Comparison of ENCODE assay signal across 29 cellular contexts in genomic region chr15:39944711-39945110, GRCh38. TPM values are rescaled to one million over a fixed set of nuclear protein-coding genes. Genes with fewer than 3 reads are reported as not detected.
A peak's percentile ranks its signal among the peaks of the same experiment; 100 is the strongest.
DNase-seq lines count a peak whose midpoint lies in the region; ATAC-seq, FAIRE-seq and TF ChIP-seq lines count a peak whose summit lies in the region.
"Had no signal": no experiment of that assay in that cellular context is flagged by ENCODE, and none has a peak within 500 bp of the region (broad histone marks: within the 10 kb centered on the region; RNA-seq: fewer than 3 reads in every experiment).

No MANE protein-coding gene starts in this region.

- H3K27me3 Mint-ChIP-seq in astrocyte (ENCODE audit: low read depth, unreplicated experiment): no peaks in the 10 kb centered on the region
- H3K27me3 Mint-ChIP-seq: activated T-helper 17 cell treated with anti-CD3 and anti-CD28 coated beads, Interleukin-2, amount 50 U/mL, for 72 hours; stimulated activated naive B cell treated with anti-CD40 and anti-IgM and Interleukin-4, amounts not matched to agents 10 μg/mL and 1 μg/mL and 100 μg/mL, for 72 hours had no signal

- H3K4me1 ChIP-seq in astrocyte (ENCODE audit: insufficient read depth, low read length) (peaks cover 17% of the 10 kb centered on the region), aorta (ENCODE audit: control insufficient read depth in 1 of 2, insufficient read depth in 2 of 2, low read length in 2 of 2) (no peaks in the 10 kb centered on the region), HAP-1 (no peaks in the 10 kb centered on the region; the same call in 1 of the 2 replicates)
- H3K4me1 ChIP-seq: colonic mucosa, lower lobe of right lung, psoas muscle had no signal

- H3K9me3 ChIP-seq in astrocyte (ENCODE audit: insufficient read depth, low read depth, low read length): no peaks in the 10 kb centered on the region
- H3K9me3 ChIP-seq in aorta (ENCODE audit: control insufficient read depth, low read length): no peaks in the 10 kb centered on the region
- H3K9me3 ChIP-seq in HAP-1: no peaks in the 10 kb centered on the region
- H3K9me3 ChIP-seq: colonic mucosa, lower lobe of right lung, psoas muscle, thoracic aorta had no signal

- H3K36me3 Mint-ChIP-seq in astrocyte (ENCODE audit: low read depth, unreplicated experiment): peaks cover 41% of the 10 kb centered on the region

- peaks cover 12% of the 10 kb centered on the region for H4K20me1 ChIP-seq in astrocyte (ENCODE audit: insufficient read depth, low read length)
- H4K20me1 ChIP-seq: BLaER1 had no signal

- WGBS in aorta, 2 donors: 45 to 58% methylated on average over 6 of the region's 6 CpGs

- TF ChIP-seq CTCF in astrocyte (IDR thresholded peaks at IDR 0.05; ENCODE audit: insufficient read depth, low read depth, low read length) (no peak), fibroblast of pulmonary artery (IDR thresholded peaks at IDR 0.05; ENCODE audit: low read length, missing control alignments) (no peak)

- no peaks in the 10 kb centered on the region for H3K27me3 ChIP-seq in astrocyte (ENCODE audit: insufficient read depth, low read length)
- no peaks in the 10 kb centered on the region for H3K27me3 ChIP-seq in aorta (ENCODE audit: control insufficient read depth in 1 of 2, insufficient read depth in 2 of 2, low read length in 1 of 2)
- H3K27me3 ChIP-seq in HAP-1 (ENCODE audit: low read depth): no peaks in the 10 kb centered on the region
- H3K27me3 ChIP-seq: BLaER1, brain microvascular endothelial cell, colonic mucosa had no signal

- H2AFZ ChIP-seq in astrocyte (ENCODE audit: low read depth, low read length): no peak overlapping the region

- DNase-seq in GM04503 (ENCODE audit: low read depth) (peak; percentile 89), astrocyte (ENCODE audit: low read depth) (peak; percentile 97), fibroblast of pulmonary artery (ENCODE audit: low read depth) (peak; percentile 76), aorta (no peak), NCI-H146 treated with DMSO at 0.1 percent for 48 hours (lab: John Stamatoyannopoulos, UW; ENCODE audit: unreplicated experiment) (no peak), HAP-1 (ENCODE audit: low spot score in 2 of 2) (no peak), germinal center (ENCODE audit: low spot score) (no peak)
- DNase-seq: activated CD4-positive, alpha-beta T cell treated with anti-CD3 and anti-CD28 coated beads, Interleukin-2, amount 50 U/mL, for 4 hours; activated CD8-positive, alpha-beta memory T cell treated with anti-CD3 and anti-CD28 coated beads, Interleukin-2, amount 50 U/mL, for 4 hours; brain microvascular endothelial cell; Calu3; colonic mucosa; kidney; lower lobe of right lung; MV-4-11; NCI-H187; psoas muscle; stimulated activated CD4-positive, alpha-beta T cell treated with anti-CD3 and anti-CD28 coated beads, Interleukin-2, amount 100 ng/mL, for 48 hours; stimulated activated naive B cell treated with anti-CD40 and anti-IgM and Interleukin-4, amounts not matched to agents 10 μg/mL and 1 μg/mL and 100 μg/mL, for 72 hours; T-helper 9 cell had no signal

- no peak overlapping the region for H3K4me3 Mint-ChIP-seq in astrocyte (ENCODE audit: unreplicated experiment)
- H3K4me3 Mint-ChIP-seq: activated T-helper 17 cell treated with anti-CD3 and anti-CD28 coated beads, Interleukin-2, amount 50 U/mL, for 72 hours; stimulated activated naive B cell treated with anti-CD40 and anti-IgM and Interleukin-4, amounts not matched to agents 10 μg/mL and 1 μg/mL and 100 μg/mL, for 72 hours; WTC11 had no signal

- peaks cover 34% of the 10 kb centered on the region for H3K4me1 Mint-ChIP-seq in astrocyte (ENCODE audit: low read depth, unreplicated experiment)
- H3K4me1 Mint-ChIP-seq: activated T-helper 17 cell treated with anti-CD3 and anti-CD28 coated beads, Interleukin-2, amount 50 U/mL, for 72 hours had no signal

- no peak overlapping the region for H3K27ac Mint-ChIP-seq in astrocyte (ENCODE audit: unreplicated experiment)
- H3K27ac Mint-ChIP-seq: activated naive CD4-positive, alpha-beta T cell treated with anti-CD3 and anti-CD28 coated beads, Interleukin-2, amount 50 U/mL, for 72 hours; activated T-helper 17 cell treated with anti-CD3 and anti-CD28 coated beads, Interleukin-2, amount 50 U/mL, for 72 hours; stimulated activated naive B cell treated with anti-CD40 and anti-IgM and Interleukin-4, amounts not matched to agents 10 μg/mL and 1 μg/mL and 100 μg/mL, for 72 hours; WTC11 had no signal

- H3K4me3 ChIP-seq in astrocyte (ENCODE audit: insufficient read depth, low read depth, low read length): no peak overlapping the region
- no peak overlapping the region for H3K4me3 ChIP-seq in fibroblast of pulmonary artery (replicated peaks; ENCODE audit: low read depth, low read length)
- no peak overlapping the region for H3K4me3 ChIP-seq in aorta (ENCODE audit: low read length in 2 of 2)
- no peak overlapping the region for H3K4me3 ChIP-seq in HAP-1
- H3K4me3 ChIP-seq: BLaER1, colonic mucosa, lower lobe of right lung, psoas muscle, smooth muscle cell, thoracic aorta had no signal

- H3K79me2 ChIP-seq in astrocyte (ENCODE audit: insufficient read depth, low read length): peaks cover 22% of the 10 kb centered on the region

- intact Hi-C loops in aorta (cut with DNase I): no loop called here

- H3K9ac ChIP-seq in astrocyte (ENCODE audit: low read length): no peak overlapping the region
- H3K9ac ChIP-seq: BLaER1, KMS-11 had no signal

- in situ Hi-C loops in HAP-1 (cut with MboI; ENCODE audit: low sequenced_read_pairs): no loop called here

- H3K4me2 ChIP-seq in astrocyte (ENCODE audit: low read length): no peak overlapping the region
- H3K4me2 ChIP-seq: BLaER1, KMS-11, smooth muscle cell had no signal

- H3K36me3 ChIP-seq in astrocyte (ENCODE audit: insufficient read depth, low read length) (peaks cover 61% of the 10 kb centered on the region), aorta (ENCODE audit: control insufficient read depth in 1 of 2, insufficient read depth in 2 of 2, low read length in 1 of 2) (peaks cover 8 to 9% of the 10 kb centered on the region in 2 donors), HAP-1 (replicated peaks) (peaks cover 64% of the 10 kb centered on the region)
- H3K36me3 ChIP-seq: colonic mucosa had no signal

- peaks cover 4% of the 10 kb centered on the region for H3K9me3 Mint-ChIP-seq in astrocyte (ENCODE audit: unreplicated experiment)
- H3K9me3 Mint-ChIP-seq: activated naive CD4-positive, alpha-beta T cell treated with anti-CD3 and anti-CD28 coated beads, Interleukin-2, amount 50 U/mL, for 72 hours; activated T-helper 17 cell treated with anti-CD3 and anti-CD28 coated beads, Interleukin-2, amount 50 U/mL, for 72 hours; stimulated activated naive B cell treated with anti-CD40 and anti-IgM and Interleukin-4, amounts not matched to agents 10 μg/mL and 1 μg/mL and 100 μg/mL, for 72 hours had no signal

- FAIRE-seq in astrocyte (lab: Jason Lieb, UNC): peak; percentile 49
- FAIRE-seq: kidney had no signal

- H3K27ac ChIP-seq in astrocyte (ENCODE audit: low read depth, low read length) (no peak overlapping the region), aorta (ENCODE audit: low read depth in 1 of 2, low read length in 2 of 2) (no peak overlapping the region)
- H3K27ac ChIP-seq: BLaER1, brain microvascular endothelial cell, colonic mucosa, KMS-11, lower lobe of right lung, psoas muscle, RWPE1, thoracic aorta had no signal

- ATAC-seq in aorta (ENCODE audit: low FRiP score): peak; percentile 19
- ATAC-seq: activated naive CD4-positive, alpha-beta T cell treated with anti-CD3 and anti-CD28 coated beads, Interleukin-2, amount 50 U/mL, for 72 hours; activated T-helper 17 cell treated with anti-CD3 and anti-CD28 coated beads, Interleukin-2, amount 50 U/mL, for 72 hours; HCT116; lower lobe of right lung; psoas muscle; stimulated activated naive B cell treated with anti-CD40 and anti-IgM and Interleukin-4, amounts not matched to agents 10 μg/mL and 1 μg/mL and 100 μg/mL, for 72 hours; WTC11 had no signal

RNA-seq across cellular contexts. Expression of gene EIF2AK4, which starts 10.8 kb away (rescaled TPM):
- total RNA-seq in astrocyte: 80.3 and 91.1 TPM in 2 replicates
- total RNA-seq in aorta: 10 to 100 TPM; 26.9 to 30.8 TPM
- polyA plus RNA-seq in aorta: 10 to 100 TPM; 20.4 to 21.5 TPM

RNA-seq across cellular contexts. Expression of gene GPR176, which starts 24.6 kb away (rescaled TPM):
- total RNA-seq in astrocyte (33.5 and 35.4 TPM in 2 replicates), aorta (10 to 100 TPM; 27.2 to 73.6 TPM)
- 10 to 100 TPM; 18.2 to 34.9 TPM for polyA plus RNA-seq in aorta

Comparison
In these comparisons a context has a peak if more than half of its experiments do, and no peak if none do; other contexts are left out.
1. DNase-seq: peak in GM04503 (single experiment), astrocyte (single experiment) and fibroblast of pulmonary artery (single experiment); none in aorta (0 of 2), NCI-H146 treated with DMSO at 0.1 percent for 48 hours (single experiment), HAP-1 (0 of 2) and germinal center (single experiment).